Comparison of ENCODE assay signal across 31 cellular contexts in the genomic region with DNA sequence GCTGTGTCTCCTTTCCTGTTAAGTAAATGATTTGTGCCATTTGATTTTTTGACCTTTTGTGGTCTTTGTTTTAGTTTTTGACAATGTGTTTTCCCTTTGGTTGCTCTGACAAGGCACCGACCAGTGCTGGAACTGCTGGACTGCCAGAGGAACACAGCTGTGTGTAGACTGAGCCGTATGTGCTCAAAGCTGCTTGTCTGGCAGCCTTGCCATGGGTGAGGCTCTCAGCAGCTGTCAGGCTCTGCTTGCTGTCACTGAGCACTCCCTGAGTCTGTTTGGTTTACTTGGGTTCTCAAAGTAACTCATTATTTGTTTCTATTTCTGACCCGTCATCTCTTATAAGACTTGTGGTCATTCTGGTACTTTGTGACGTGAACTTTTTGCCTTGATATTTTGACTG. TPM values are rescaled to one million over a fixed set of nuclear protein-coding genes. Genes with fewer than 3 reads are reported as not detected.
"Had no signal": no experiment of that assay in that cellular context is flagged by ENCODE, and none has a peak within 500 bp of the region (broad histone marks: within the 10 kb centered on the region; RNA-seq: fewer than 3 reads in every experiment).

No MANE protein-coding gene starts in this region.

- H3K9me3 ChIP-seq: breast epithelium, esophagus muscularis mucosa, pancreas, prostate gland, transverse colon, uterus had no signal

- DNase-seq: activated CD4-positive, alpha-beta T cell treated with anti-CD3 and anti-CD28 coated beads for 48 hours; activated CD4-positive, alpha-beta T cell treated with anti-CD3 and anti-CD28 coated beads, Interleukin-2, amount 50 U/mL, for 48 hours; activated CD8-positive, alpha-beta memory T cell treated with anti-CD3 and anti-CD28 coated beads, Interleukin-2, amount 50 U/mL, for 4 hours; activated gamma-delta T cell treated with Interleukin-2 at 50 U/mL for 16 hours; activated naive CD4-positive, alpha-beta T cell treated with anti-CD3 and anti-CD28 coated beads, Interleukin-2, amount 50 U/mL, for 16 hours; activated T-cell treated with anti-CD3 and anti-CD28 coated beads, Interleukin-2, amount 50 U/mL, for 1 hour; dermis blood vessel endothelial cell; effector CD4-positive, alpha-beta T cell; hippocampal formation; naive thymus-derived CD4-positive, alpha-beta T cell; pancreas; retina; spleen; stimulated activated naive CD4-positive, alpha-beta T cell; SW 1271; T-helper 9 cell; transverse colon; uterus had no signal

- H3K4me3 ChIP-seq: breast epithelium, esophagus muscularis mucosa, pancreas, prostate gland, spleen, suprapubic skin, transverse colon, uterus had no signal

- H3K27me3 Mint-ChIP-seq: activated T-helper 17 cell treated with anti-CD3 and anti-CD28 coated beads, Interleukin-2, amount 50 U/mL, for 72 hours; naive thymus-derived CD4-positive, alpha-beta T cell had no signal

- H3K36me3 ChIP-seq: uterus had no signal

- H3K9me3 Mint-ChIP-seq: T-helper 1 cell treated with Interleukin-12 subunit alpha and Interleukin-12 subunit beta and Interleukin-4 antibody, amounts not matched to agents 30 μg/mL and 1 μg/mL, for 36 hours had no signal

- H3K27ac Mint-ChIP-seq: activated T-helper 17 cell treated with anti-CD3 and anti-CD28 coated beads, Interleukin-2, amount 50 U/mL, for 72 hours; naive thymus-derived CD4-positive, alpha-beta T cell; T-helper 1 cell treated with Interleukin-12 subunit alpha and Interleukin-12 subunit beta and Interleukin-4 antibody, amounts not matched to agents 30 μg/mL and 1 μg/mL, for 36 hours had no signal

- FAIRE-seq: colon, frontal cortex, keratinocyte, pancreas, TTC549 had no signal

- H3K4me1 ChIP-seq: breast epithelium, pancreas, prostate gland, spleen, suprapubic skin, transverse colon, uterus had no signal

- H3K27ac ChIP-seq: breast epithelium, pancreas, prostate gland, spleen, suprapubic skin, transverse colon, uterus, VCaP had no signal

- ATAC-seq: activated T-helper 17 cell treated with anti-CD3 and anti-CD28 coated beads, Interleukin-2, amount 50 U/mL, for 72 hours; naive thymus-derived CD4-positive, alpha-beta T cell; pancreas had no signal

- H3K4me1 Mint-ChIP-seq: activated T-helper 17 cell treated with anti-CD3 and anti-CD28 coated beads, Interleukin-2, amount 50 U/mL, for 72 hours had no signal

- H3K27me3 ChIP-seq: breast epithelium, esophagus muscularis mucosa, pancreas, spleen, suprapubic skin, transverse colon, uterus had no signal

- H3K4me3 Mint-ChIP-seq: activated T-helper 17 cell treated with anti-CD3 and anti-CD28 coated beads, Interleukin-2, amount 50 U/mL, for 72 hours; naive thymus-derived CD4-positive, alpha-beta T cell; T-helper 1 cell treated with Interleukin-12 subunit alpha and Interleukin-12 subunit beta and Interleukin-4 antibody, amounts not matched to agents 30 μg/mL and 1 μg/mL, for 36 hours had no signal

RNA-seq across cellular contexts. Expression of gene TMC2, which starts 50.7 kb away (rescaled TPM):
- total RNA-seq: activated CD8-positive, alpha-beta memory T cell treated with anti-CD3 and anti-CD28 coated beads for 36 hours; activated T-helper 17 cell treated with anti-CD3 and anti-CD28 coated beads, Interleukin-2, amount 50 U/mL, for 72 hours; dermis blood vessel endothelial cell; lung microvascular endothelial cell; suprapubic skin; transverse colon; uterus had no signal
- polyA plus RNA-seq: keratinocyte; naive thymus-derived CD4-positive, alpha-beta T cell had no signal
